In genomic region chr3:17320266-17320665, GRCh38 we compare ENCODE assay signal across 19 cellular contexts.
"Had no signal": no experiment of that assay in that cellular context is flagged by ENCODE, and none has a peak within 500 bp of the region (broad histone marks: within the 10 kb centered on the region; RNA-seq: fewer than 3 reads in every experiment).

No MANE protein-coding gene starts in this region.

- FAIRE-seq: small intestine had no signal

- H2AFZ ChIP-seq: neural progenitor cell had no signal

- H3K9me3 ChIP-seq: lower lobe of right lung, transverse colon had no signal

- H3K4me3 ChIP-seq: cardiac muscle cell, lower lobe of right lung, neural progenitor cell, transverse colon had no signal

- H3K27ac ChIP-seq: cardiac muscle cell, lower lobe of right lung, neural progenitor cell, transverse colon had no signal

- H3K36me3 ChIP-seq: cardiac muscle cell, lower lobe of right lung, neural progenitor cell, transverse colon had no signal

- H3K4me1 ChIP-seq: lower lobe of right lung, neural progenitor cell, transverse colon had no signal

- H3K9ac ChIP-seq: neural progenitor cell had no signal

- ATAC-seq: activated T-cell treated with anti-CD3 and anti-CD28 coated beads, Interleukin-2, amount 50 U/mL, for 72 hours; left lobe of liver; lower lobe of right lung; naive thymus-derived CD8-positive, alpha-beta T cell; sciatic nerve; stimulated activated naive B cell treated with anti-CD40 and anti-IgM and Interleukin-4, amounts not matched to agents 10 μg/mL and 1 μg/mL and 100 μg/mL, for 72 hours had no signal

- H3K27me3 ChIP-seq: cardiac muscle cell, neural progenitor cell, transverse colon had no signal

- H3K4me2 ChIP-seq: neural progenitor cell had no signal

- DNase-seq: activated CD4-positive, alpha-beta memory T cell treated with anti-CD3 and anti-CD28 coated beads, Interleukin-2, amount 10 ng/mL, durations not matched to agents 7 days and 5 days; activated CD4-positive, alpha-beta T cell treated with anti-CD3 and anti-CD28 coated beads, Interleukin-2, amount 10 ng/mL, durations not matched to agents 24 days and 14 days; activated effector memory CD4-positive, alpha-beta T cell treated with Interleukin-2 at 50 U/mL for 16 hours; activated naive CD4-positive, alpha-beta T cell treated with anti-CD3 and anti-CD28 coated beads for 36 hours; activated T-cell treated with anti-CD3 and anti-CD28 coated beads, Interleukin-2, amount 50 U/mL, for 72 hours; effector CD4-positive, alpha-beta T cell; erythroblast; immature natural killer cell; lower lobe of right lung; naive thymus-derived CD8-positive, alpha-beta T cell; small intestine; stimulated activated CD4-positive, alpha-beta T cell treated with anti-CD3 and anti-CD28 coated beads, Interleukin-15, amount 100 ng/mL, for 24 hours; stimulated activated CD8-positive, alpha-beta memory T cell treated with anti-CD3 and anti-CD28 coated beads, Interleukin-4, amount 100 ng/mL, for 48 hours; stimulated activated naive B cell treated with anti-CD40 and anti-IgM and Interleukin-4, amounts not matched to agents 10 μg/mL and 1 μg/mL and 100 μg/mL, for 72 hours; transverse colon had no signal
